In the genomic region with DNA sequence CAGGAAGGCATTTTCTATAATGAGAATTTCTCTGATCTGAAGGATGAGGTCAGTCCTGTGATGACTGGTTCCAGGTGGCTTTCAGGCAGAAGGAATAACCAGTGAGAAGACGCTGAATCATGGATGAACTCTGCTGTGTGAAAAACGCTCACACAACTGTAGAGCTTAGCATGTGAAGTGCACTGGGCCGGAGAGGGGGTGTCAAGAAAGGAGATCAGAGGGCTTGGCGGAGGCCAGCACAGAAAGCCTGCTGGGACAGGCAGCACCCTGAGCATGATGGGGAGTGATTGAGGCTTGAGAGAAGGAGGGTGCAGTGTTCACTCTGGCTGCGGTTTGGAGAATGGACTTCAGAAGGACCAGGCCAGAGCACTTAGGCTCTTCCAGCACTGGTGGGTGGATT, we compare ENCODE assay signal across 1 cellular context.
A peak's percentile ranks its signal among the peaks of the same experiment; 100 is the strongest.
TF ChIP-seq lines count a peak whose summit lies in the region.

No MANE protein-coding gene starts in this region.

TF ChIP-seq in GM12878, 131 proteins besides CTCF, POLR2A, EP300 and RAD21:
- TF ChIP-seq NFIC (IDR thresholded peaks at IDR 0.05; ENCODE audit: low read depth, low read length) (no peak), KLF5 (IDR thresholded peaks at IDR 0.05; ENCODE audit: partially characterized antibody) (no peak), HDAC2 (IDR thresholded peaks at IDR 0.05) (no peak), ZNF622 (IDR thresholded peaks at IDR 0.05) (no peak), SUPT20H (IDR thresholded peaks at IDR 0.05; ENCODE audit: borderline replicate concordance, control insufficient read depth, low read depth, low read length) (no peak), ETV6 (conservative IDR thresholded peaks at IDR 0.05 in 1 of 2, IDR thresholded peaks at IDR 0.05 in 1 of 2; ENCODE audit: borderline replicate concordance in 1 of 2, low read depth in 1 of 2) (no peak), POLR2AphosphoS5 (IDR thresholded peaks at IDR 0.05; ENCODE audit: low read length) (no peak), JUNB (IDR thresholded peaks at IDR 0.05) (peak; percentile 9; the same call in 1 of the 2 replicates), SREBF2 (IDR thresholded peaks at IDR 0.05; ENCODE audit: low read length) (no peak), TAF1 (IDR thresholded peaks at IDR 0.05; ENCODE audit: borderline replicate concordance, low read depth, low read length) (no peak), ZNF24 (IDR thresholded peaks at IDR 0.05) (no peak), HDAC6 (IDR thresholded peaks at IDR 0.05; ENCODE audit: unreplicated experiment) (no peak), JUND (IDR thresholded peaks at IDR 0.05; ENCODE audit: low read depth, low read length) (no peak), SPI1 (IDR thresholded peaks at IDR 0.05; ENCODE audit: borderline replicate concordance, insufficient read depth, low read depth, low read length) (no peak), ZSCAN29 (IDR thresholded peaks at IDR 0.05) (no peak), YY1 (IDR thresholded peaks at IDR 0.05; ENCODE audit: low read depth, low read length) (no peak)
- TF ChIP-seq, protein P1, sequence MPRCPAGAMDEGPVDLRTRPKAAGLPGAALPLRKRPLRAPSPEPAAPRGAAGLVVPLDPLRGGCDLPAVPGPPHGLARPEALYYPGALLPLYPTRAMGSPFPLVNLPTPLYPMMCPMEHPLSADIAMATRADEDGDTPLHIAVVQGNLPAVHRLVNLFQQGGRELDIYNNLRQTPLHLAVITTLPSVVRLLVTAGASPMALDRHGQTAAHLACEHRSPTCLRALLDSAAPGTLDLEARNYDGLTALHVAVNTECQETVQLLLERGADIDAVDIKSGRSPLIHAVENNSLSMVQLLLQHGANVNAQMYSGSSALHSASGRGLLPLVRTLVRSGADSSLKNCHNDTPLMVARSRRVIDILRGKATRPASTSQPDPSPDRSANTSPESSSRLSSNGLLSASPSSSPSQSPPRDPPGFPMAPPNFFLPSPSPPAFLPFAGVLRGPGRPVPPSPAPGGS (IDR thresholded peaks at IDR 0.05; ENCODE audit: borderline replicate concordance, insufficient read depth, low read depth, low read length, poor library complexity, severe bottlenecking): peak; percentile 13
- TF ChIP-seq, protein P2, sequence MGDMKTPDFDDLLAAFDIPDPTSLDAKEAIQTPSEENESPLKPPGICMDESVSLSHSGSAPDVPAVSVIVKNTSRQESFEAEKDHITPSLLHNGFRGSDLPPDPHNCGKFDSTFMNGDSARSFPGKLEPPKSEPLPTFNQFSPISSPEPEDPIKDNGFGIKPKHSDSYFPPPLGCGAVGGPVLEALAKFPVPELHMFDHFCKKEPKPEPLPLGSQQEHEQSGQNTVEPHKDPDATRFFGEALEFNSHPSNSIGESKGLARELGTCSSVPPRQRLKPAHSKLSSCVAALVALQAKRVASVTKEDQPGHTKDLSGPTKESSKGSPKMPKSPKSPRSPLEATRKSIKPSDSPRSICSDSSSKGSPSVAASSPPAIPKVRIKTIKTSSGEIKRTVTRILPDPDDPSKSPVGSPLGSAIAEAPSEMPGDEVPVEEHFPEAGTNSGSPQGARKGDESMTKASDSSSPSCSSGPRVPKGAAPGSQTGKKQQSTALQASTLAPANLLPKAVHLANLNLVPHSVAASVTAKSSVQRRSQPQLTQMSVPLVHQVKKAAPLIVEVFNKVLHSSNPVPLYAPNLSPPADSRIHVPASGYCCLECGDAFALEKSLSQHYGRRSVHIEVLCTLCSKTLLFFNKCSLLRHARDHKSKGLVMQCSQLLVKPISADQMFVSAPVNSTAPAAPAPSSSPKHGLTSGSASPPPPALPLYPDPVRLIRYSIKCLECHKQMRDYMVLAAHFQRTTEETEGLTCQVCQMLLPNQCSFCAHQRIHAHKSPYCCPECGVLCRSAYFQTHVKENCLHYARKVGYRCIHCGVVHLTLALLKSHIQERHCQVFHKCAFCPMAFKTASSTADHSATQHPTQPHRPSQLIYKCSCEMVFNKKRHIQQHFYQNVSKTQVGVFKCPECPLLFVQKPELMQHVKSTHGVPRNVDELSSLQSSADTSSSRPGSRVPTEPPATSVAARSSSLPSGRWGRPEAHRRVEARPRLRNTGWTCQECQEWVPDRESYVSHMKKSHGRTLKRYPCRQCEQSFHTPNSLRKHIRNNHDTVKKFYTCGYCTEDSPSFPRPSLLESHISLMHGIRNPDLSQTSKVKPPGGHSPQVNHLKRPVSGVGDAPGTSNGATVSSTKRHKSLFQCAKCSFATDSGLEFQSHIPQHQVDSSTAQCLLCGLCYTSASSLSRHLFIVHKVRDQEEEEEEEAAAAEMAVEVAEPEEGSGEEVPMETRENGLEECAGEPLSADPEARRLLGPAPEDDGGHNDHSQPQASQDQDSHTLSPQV (IDR thresholded peaks at IDR 0.05): no peak
- TF ChIP-seq, protein P3, sequence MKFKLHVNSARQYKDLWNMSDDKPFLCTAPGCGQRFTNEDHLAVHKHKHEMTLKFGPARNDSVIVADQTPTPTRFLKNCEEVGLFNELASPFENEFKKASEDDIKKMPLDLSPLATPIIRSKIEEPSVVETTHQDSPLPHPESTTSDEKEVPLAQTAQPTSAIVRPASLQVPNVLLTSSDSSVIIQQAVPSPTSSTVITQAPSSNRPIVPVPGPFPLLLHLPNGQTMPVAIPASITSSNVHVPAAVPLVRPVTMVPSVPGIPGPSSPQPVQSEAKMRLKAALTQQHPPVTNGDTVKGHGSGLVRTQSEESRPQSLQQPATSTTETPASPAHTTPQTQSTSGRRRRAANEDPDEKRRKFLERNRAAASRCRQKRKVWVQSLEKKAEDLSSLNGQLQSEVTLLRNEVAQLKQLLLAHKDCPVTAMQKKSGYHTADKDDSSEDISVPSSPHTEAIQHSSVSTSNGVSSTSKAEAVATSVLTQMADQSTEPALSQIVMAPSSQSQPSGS (IDR thresholded peaks at IDR 0.05; ENCODE audit: low read length): peak; percentile 26; the same call in 1 of the 2 replicates
- TF ChIP-seq, protein P4, sequence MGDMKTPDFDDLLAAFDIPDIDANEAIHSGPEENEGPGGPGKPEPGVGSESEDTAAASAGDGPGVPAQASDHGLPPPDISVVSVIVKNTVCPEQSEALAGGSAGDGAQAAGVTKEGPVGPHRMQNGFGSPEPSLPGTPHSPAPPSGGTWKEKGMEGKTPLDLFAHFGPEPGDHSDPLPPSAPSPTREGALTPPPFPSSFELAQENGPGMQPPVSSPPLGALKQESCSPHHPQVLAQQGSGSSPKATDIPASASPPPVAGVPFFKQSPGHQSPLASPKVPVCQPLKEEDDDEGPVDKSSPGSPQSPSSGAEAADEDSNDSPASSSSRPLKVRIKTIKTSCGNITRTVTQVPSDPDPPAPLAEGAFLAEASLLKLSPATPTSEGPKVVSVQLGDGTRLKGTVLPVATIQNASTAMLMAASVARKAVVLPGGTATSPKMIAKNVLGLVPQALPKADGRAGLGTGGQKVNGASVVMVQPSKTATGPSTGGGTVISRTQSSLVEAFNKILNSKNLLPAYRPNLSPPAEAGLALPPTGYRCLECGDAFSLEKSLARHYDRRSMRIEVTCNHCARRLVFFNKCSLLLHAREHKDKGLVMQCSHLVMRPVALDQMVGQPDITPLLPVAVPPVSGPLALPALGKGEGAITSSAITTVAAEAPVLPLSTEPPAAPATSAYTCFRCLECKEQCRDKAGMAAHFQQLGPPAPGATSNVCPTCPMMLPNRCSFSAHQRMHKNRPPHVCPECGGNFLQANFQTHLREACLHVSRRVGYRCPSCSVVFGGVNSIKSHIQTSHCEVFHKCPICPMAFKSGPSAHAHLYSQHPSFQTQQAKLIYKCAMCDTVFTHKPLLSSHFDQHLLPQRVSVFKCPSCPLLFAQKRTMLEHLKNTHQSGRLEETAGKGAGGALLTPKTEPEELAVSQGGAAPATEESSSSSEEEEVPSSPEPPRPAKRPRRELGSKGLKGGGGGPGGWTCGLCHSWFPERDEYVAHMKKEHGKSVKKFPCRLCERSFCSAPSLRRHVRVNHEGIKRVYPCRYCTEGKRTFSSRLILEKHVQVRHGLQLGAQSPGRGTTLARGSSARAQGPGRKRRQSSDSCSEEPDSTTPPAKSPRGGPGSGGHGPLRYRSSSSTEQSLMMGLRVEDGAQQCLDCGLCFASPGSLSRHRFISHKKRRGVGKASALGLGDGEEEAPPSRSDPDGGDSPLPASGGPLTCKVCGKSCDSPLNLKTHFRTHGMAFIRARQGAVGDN (IDR thresholded peaks at IDR 0.05): no peak
- TF ChIP-seq, protein P5, sequence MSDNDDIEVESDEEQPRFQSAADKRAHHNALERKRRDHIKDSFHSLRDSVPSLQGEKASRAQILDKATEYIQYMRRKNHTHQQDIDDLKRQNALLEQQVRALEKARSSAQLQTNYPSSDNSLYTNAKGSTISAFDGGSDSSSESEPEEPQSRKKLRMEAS (IDR thresholded peaks at IDR 0.05; ENCODE audit: low read depth, low read length): no peak
- TF ChIP-seq, protein P6, sequence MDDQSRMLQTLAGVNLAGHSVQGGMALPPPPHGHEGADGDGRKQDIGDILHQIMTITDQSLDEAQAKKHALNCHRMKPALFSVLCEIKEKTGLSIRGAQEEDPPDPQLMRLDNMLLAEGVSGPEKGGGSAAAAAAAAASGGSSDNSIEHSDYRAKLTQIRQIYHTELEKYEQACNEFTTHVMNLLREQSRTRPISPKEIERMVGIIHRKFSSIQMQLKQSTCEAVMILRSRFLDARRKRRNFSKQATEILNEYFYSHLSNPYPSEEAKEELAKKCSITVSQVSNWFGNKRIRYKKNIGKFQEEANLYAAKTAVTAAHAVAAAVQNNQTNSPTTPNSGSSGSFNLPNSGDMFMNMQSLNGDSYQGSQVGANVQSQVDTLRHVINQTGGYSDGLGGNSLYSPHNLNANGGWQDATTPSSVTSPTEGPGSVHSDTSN (IDR thresholded peaks at IDR 0.05; ENCODE audit: insufficient replicate concordance, low read depth, low read length): no peak
